9 cellular contexts compared by ENCODE assay signal in genomic region chr11:18578975-18579598, GRCh38. TPM values are rescaled to one million over a fixed set of nuclear protein-coding genes. Genes with fewer than 3 reads are reported as not detected.
DNase-seq lines count a peak whose midpoint lies in the region; ATAC-seq, FAIRE-seq and TF ChIP-seq lines count a peak whose summit lies in the region.
"Had no signal": no experiment of that assay in that cellular context is flagged by ENCODE, and none has a peak within 500 bp of the region (broad histone marks: within the 10 kb centered on the region; RNA-seq: fewer than 3 reads in every experiment).

No MANE protein-coding gene starts in this region.

- FAIRE-seq in GM12891 (lab: Jason Lieb, UNC) (peak; percentile 16), frontal cortex (lab: Jason Lieb, UNC) (no peak)

- H3K9ac ChIP-seq in mucosa of rectum (ENCODE audit: low read depth in 1 of 2, low read length in 2 of 2): peak overlapping the region; percentile 38 to 54

- H3K36me3 Mint-ChIP-seq in CD14-positive monocyte: peaks cover 38 to 56% of the 10 kb centered on the region in 2 donors

- no peak for TF ChIP-seq POLR2A in GM12891 (IDR thresholded peaks at IDR 0.05; ENCODE audit: low read depth, low read length)

- H3K4me1 ChIP-seq in RWPE2 (ENCODE audit: insufficient read depth, poor library complexity, severe bottlenecking): peaks cover 3% of the 10 kb centered on the region
- peaks cover 3 to 11% of the 10 kb centered on the region in 2 donors for H3K4me1 ChIP-seq in mucosa of rectum (ENCODE audit: control insufficient read depth in 2 of 2, insufficient read depth in 2 of 2, low read length in 2 of 2)
- no peaks in the 10 kb centered on the region for H3K4me1 ChIP-seq in foreskin keratinocyte
- H3K4me1 ChIP-seq: gastrocnemius medialis had no signal

- no peak overlapping the region for H3K4me3 Mint-ChIP-seq in CD14-positive monocyte

- TF ChIP-seq CTCF in RWPE2 (IDR thresholded peaks at IDR 0.05; ENCODE audit: poor library complexity, severe bottlenecking) (no peak), foreskin keratinocyte (conservative IDR thresholded peaks at IDR 0.05) (no peak), CD14-positive monocyte (IDR thresholded peaks at IDR 0.05) (no peak)

- no peaks in the 10 kb centered on the region for H3K9me3 Mint-ChIP-seq in CD14-positive monocyte

- H3K4me3 ChIP-seq in RWPE2 (ENCODE audit: severe bottlenecking) (no peak overlapping the region), mucosa of rectum (ENCODE audit: low read length in 2 of 2) (peak overlapping the region; percentile 69 to 77)
- H3K4me3 ChIP-seq: gastrocnemius medialis had no signal

- peak overlapping the region in 2 of 7 donors; percentile 38 to 73 for H3K27ac Mint-ChIP-seq in CD14-positive monocyte

- no peaks in the 10 kb centered on the region for H3K27me3 ChIP-seq in RWPE2 (ENCODE audit: insufficient read depth, poor library complexity, severe bottlenecking)
- no peaks in the 10 kb centered on the region for H3K27me3 ChIP-seq in mucosa of rectum (ENCODE audit: control insufficient read depth in 2 of 2, insufficient read depth in 2 of 2, low read length in 2 of 2)
- H3K27me3 ChIP-seq in foreskin keratinocyte: no peaks in the 10 kb centered on the region
- H3K27me3 ChIP-seq: gastrocnemius medialis had no signal

- no peaks in the 10 kb centered on the region for H3K9me3 ChIP-seq in RWPE2 (ENCODE audit: severe bottlenecking)
- no peaks in the 10 kb centered on the region for H3K9me3 ChIP-seq in mucosa of rectum (ENCODE audit: control insufficient read depth in 2 of 2, low read length in 2 of 2)
- H3K9me3 ChIP-seq: gastrocnemius medialis had no signal

- H3K36me3 ChIP-seq in RWPE2 (ENCODE audit: low read depth) (peaks cover 41% of the 10 kb centered on the region), mucosa of rectum (ENCODE audit: control insufficient read depth in 2 of 2, insufficient read depth in 2 of 2, low read length in 2 of 2) (peaks cover 3 to 6% of the 10 kb centered on the region in 2 donors)

- ATAC-seq in GM21737 (IDR thresholded peaks at IDR 0.05; ENCODE audit: unreplicated experiment): peak; percentile 64
- ATAC-seq in RWPE2 (ENCODE audit: low read depth): peak; percentile 27; the same call in 1 of the 3 replicates
- no peak for ATAC-seq in foreskin keratinocyte
- ATAC-seq: gastrocnemius medialis had no signal

- intact Hi-C loops in CD14-positive monocyte (cut with micrococcal nuclease): no loop called here

- no peaks in the 10 kb centered on the region for H3K27me3 Mint-ChIP-seq in CD14-positive monocyte (ENCODE audit: low read depth in 3 of 3)

- no peak for DNase-seq in GM12891 (ENCODE audit: insufficient read length, low spot score)
- DNase-seq in RWPE2 (ENCODE audit: low spot score): no peak
- no peak for DNase-seq in foreskin keratinocyte
- no peak for DNase-seq in NCI-H2081 (lab: John Stamatoyannopoulos, UW)
- no peak for DNase-seq in frontal cortex (ENCODE audit: low spot score in 2 of 2)
- DNase-seq in CD14-positive monocyte (ENCODE audit: low spot score): no peak
- DNase-seq: gastrocnemius medialis had no signal

- H3K27ac ChIP-seq in RWPE2 (ENCODE audit: poor library complexity, severe bottlenecking): no peak overlapping the region
- peak overlapping the region; percentile 69 to 76 for H3K27ac ChIP-seq in mucosa of rectum (ENCODE audit: low read depth in 2 of 2, low read length in 2 of 2)
- no peak overlapping the region for H3K27ac ChIP-seq in foreskin keratinocyte
- H3K27ac ChIP-seq: gastrocnemius medialis had no signal

- H3K4me1 Mint-ChIP-seq in CD14-positive monocyte: peaks cover 3% of the 10 kb centered on the region

TF ChIP-seq in GM12891, 5 proteins besides CTCF, POLR2A, EP300 and RAD21:
- no peak for TF ChIP-seq SPI1 (IDR thresholded peaks at IDR 0.05; ENCODE audit: low read depth, low read length)

RNA-seq across cellular contexts. Expression of gene UEVLD, which starts 9.4 kb away (rescaled TPM):
- 9.0 TPM for polyA plus RNA-seq in GM12891 (2012; ENCODE audit: low read depth, missing spikeins)
- total RNA-seq in foreskin keratinocyte (22.9 and 29.1 TPM in 2 replicates), frontal cortex (17.5 TPM)
- polyA plus RNA-seq in foreskin keratinocyte (9.0 and 9.1 TPM in 2 replicates), CD14-positive monocyte (10 to 100 TPM; 11.7 to 15.5 TPM)

RNA-seq across cellular contexts. Expression of gene MISFA, which starts 20.5 kb away (rescaled TPM):
- 2.3 TPM for polyA plus RNA-seq in GM12891 (2012; ENCODE audit: low read depth, missing spikeins)
- total RNA-seq in foreskin keratinocyte: 0.65 and 0.74 TPM in 2 replicates
- 0.48 and 0.66 TPM in 2 replicates for polyA plus RNA-seq in foreskin keratinocyte
- 1.2 TPM for total RNA-seq in frontal cortex
- polyA plus RNA-seq in CD14-positive monocyte: not detected

RNA-seq across cellular contexts. Expression of gene TSG101, which starts 52.3 kb away (rescaled TPM):
- polyA plus RNA-seq in GM12891 (2012; ENCODE audit: low read depth, missing spikeins): 35.6 TPM
- total RNA-seq in foreskin keratinocyte (64.9 and 70.2 TPM in 2 replicates), frontal cortex (83.6 TPM)
- polyA plus RNA-seq in foreskin keratinocyte (52.7 and 56.9 TPM in 2 replicates), CD14-positive monocyte (100 to 1,000 TPM; 112 to 116 TPM)

RNA-seq across cellular contexts. Expression of gene SPTY2D1, which starts 55.1 kb away (rescaled TPM):
- polyA plus RNA-seq in GM12891 (2012; ENCODE audit: low read depth, missing spikeins): 8.9 TPM
- total RNA-seq in foreskin keratinocyte: 18.3 and 19.6 TPM in 2 replicates
- polyA plus RNA-seq in foreskin keratinocyte: 3.7 and 4.1 TPM in 2 replicates
- 10.2 TPM for total RNA-seq in frontal cortex
- polyA plus RNA-seq in CD14-positive monocyte: 10 to 100 TPM; 11.8 to 14.9 TPM

Comparison
In these comparisons a context has a peak if more than half of its experiments do, and no peak if none do; other contexts are left out.
1. H3K27ac ChIP-seq: peak in mucosa of rectum (2 of 2); none in RWPE2 (single experiment) and foreskin keratinocyte (single experiment).